10 cellular contexts compared by ENCODE assay signal in the genomic region with DNA sequence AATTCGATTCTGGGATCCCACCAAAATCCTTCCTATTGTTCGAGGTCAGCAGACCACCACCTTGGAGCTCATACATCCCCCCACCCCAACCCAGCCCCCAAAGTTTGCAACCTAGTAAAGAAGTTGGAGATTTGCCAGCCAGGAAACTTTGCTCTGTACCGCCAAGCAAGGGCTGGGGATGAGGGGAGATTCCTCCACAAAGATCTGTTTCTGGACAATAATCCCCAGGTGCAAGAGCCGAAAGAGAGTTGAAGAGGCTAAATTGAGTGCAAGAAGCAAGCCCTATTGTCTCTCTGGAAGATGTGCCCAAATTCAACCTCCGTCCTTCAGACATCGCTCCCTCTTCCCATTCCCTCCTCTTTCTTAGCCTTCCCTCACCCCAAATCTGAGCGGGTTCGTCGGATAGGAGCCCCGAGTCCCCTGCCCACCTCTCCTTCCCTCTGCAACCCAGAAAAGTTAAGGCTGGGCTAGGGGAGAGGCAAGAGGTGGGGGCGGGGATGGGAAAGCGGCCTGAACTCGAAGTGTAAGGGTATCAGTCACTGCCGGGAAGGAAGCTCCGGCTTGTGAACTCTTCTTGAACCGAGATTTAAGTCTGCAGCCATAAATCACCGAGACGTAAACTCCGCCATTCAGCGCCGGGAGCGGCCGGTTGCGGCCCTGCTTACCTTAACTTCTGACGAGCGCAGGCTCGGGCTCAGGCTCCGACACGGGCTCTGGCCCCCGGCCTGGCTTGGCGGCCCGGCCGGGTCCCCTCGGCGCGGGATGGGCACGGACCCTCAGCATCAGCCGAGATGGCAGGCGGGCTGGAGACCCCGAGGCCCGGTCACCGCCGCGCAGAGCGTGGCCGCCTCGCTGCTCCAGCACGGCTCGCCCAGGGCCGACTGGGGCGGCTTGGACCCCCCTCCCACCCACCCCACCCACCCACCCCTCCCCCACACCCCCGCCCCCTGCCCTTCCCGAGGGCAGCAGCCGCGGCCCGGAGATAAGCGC. TPM values are rescaled to one million over a fixed set of nuclear protein-coding genes. Genes with fewer than 3 reads are reported as not detected.
DNase-seq lines count a peak whose midpoint lies in the region; ATAC-seq, FAIRE-seq and TF ChIP-seq lines count a peak whose summit lies in the region.
"Had no signal": no experiment of that assay in that cellular context is flagged by ENCODE, and none has a peak within 500 bp of the region (broad histone marks: within the 10 kb centered on the region; RNA-seq: fewer than 3 reads in every experiment).

No MANE protein-coding gene starts in this region.

- WGBS in K562 (ENCODE audit: insufficient coverage, low coverage, missing lambda C conversion rate): 16% methylated on average over 37 of the region's 57 CpGs
- WGBS in spleen, 5 donors: 57 to 81% (median 64%) methylated on average over 29 to 57 of the region's 57 CpGs

- H3K4me1 ChIP-seq in HUES6 (ENCODE audit: control insufficient read depth, insufficient read depth, low read length) (peaks cover 21% of the 10 kb centered on the region; the same call in 1 of the 2 replicates), K562 (replicated peaks in 1 of 2; ENCODE audit: control insufficient read depth in 2 of 2, insufficient read depth in 2 of 2, low read length in 2 of 2) (peaks cover 0 to 25% of the 10 kb centered on the region in 2 experiments; a peak in 2 of 5 replicates), spleen (peaks cover 0 to 61% (median 28%) of the 10 kb centered on the region in 6 donors), Karpas-422 (ENCODE audit: low read length) (no peaks in the 10 kb centered on the region)

- FAIRE-seq in K562 (lab: Jason Lieb, UNC): peak; percentile 35

- H3K9ac ChIP-seq in HUES6 (ENCODE audit: low read length) (peak overlapping the region; percentile 43), K562 (ENCODE audit: insufficient read depth in 1 of 2, low read depth in 2 of 2, low read length in 2 of 2) (no peak overlapping the region), Karpas-422 (ENCODE audit: low read length) (no peak overlapping the region)

- H3K27ac ChIP-seq in HUES6 (ENCODE audit: low read depth, low read length) (no peak overlapping the region), K562 (ENCODE audit: extremely low read depth, low read depth, low read length) (no peak overlapping the region), spleen (peak overlapping the region; percentile 42 to 90 (median 86)), Karpas-422 (ENCODE audit: low read length) (no peak overlapping the region)

- ATAC-seq in K562 (peak; percentile 92), HG03571 (IDR thresholded peaks at IDR 0.05; ENCODE audit: unreplicated experiment) (no peak), HG03342 (IDR thresholded peaks at IDR 0.05; ENCODE audit: unreplicated experiment) (no peak)

- no TSS peak for BruUV-seq in K562 (replicated peaks; lab: Mats Ljungman, UMichigan)

- no peaks in the 10 kb centered on the region for H3K36me3 ChIP-seq in HUES6 (ENCODE audit: control insufficient read depth, insufficient read depth, low read length)
- no peaks in the 10 kb centered on the region for H3K36me3 ChIP-seq in K562 (ENCODE audit: control insufficient read depth, insufficient read depth, low read length)
- H3K36me3 ChIP-seq in spleen: no peaks in the 10 kb centered on the region
- no peaks in the 10 kb centered on the region; the same call in 1 of the 2 replicates for H3K36me3 ChIP-seq in Karpas-422 (ENCODE audit: insufficient read depth, low read length)

- CTCF ChIA-PET in K562 (lab: Yijun Ruan, JAX; ENCODE audit: low intra/inter-chr PET ratio): no interaction called here

- H4K20me1 ChIP-seq in K562 (replicated peaks; ENCODE audit: control insufficient read depth, insufficient read depth, low read length): 0 out of 2 replicates have a peak, but pooled peaks cover 6% of the 10 kb centered on the region
- no peaks in the 10 kb centered on the region for H4K20me1 ChIP-seq in Karpas-422 (ENCODE audit: insufficient read depth, low read depth, low read length)

- H2AFZ ChIP-seq in K562 (ENCODE audit: low read depth, low read length) (no peak overlapping the region), Karpas-422 (ENCODE audit: low read length) (no peak overlapping the region)

- peak overlapping the region; percentile 54 for H3K4me3 ChIP-seq in HUES6 (ENCODE audit: low read depth, low read length)
- no peak overlapping the region for H3K4me3 ChIP-seq in K562
- peak overlapping the region; percentile 33 to 71 (median 42) for H3K4me3 ChIP-seq in spleen
- no peak overlapping the region for H3K4me3 ChIP-seq in Karpas-422 (ENCODE audit: low read length)

- no peaks in the 10 kb centered on the region for H3K79me2 ChIP-seq in K562 (ENCODE audit: control insufficient read depth, insufficient read depth, low read length)
- no peaks in the 10 kb centered on the region for H3K79me2 ChIP-seq in Karpas-422 (ENCODE audit: low read length)

- peaks cover 98% of the 10 kb centered on the region for H3K27me3 ChIP-seq in HUES6 (ENCODE audit: control insufficient read depth, insufficient read depth, low read length)
- peaks cover 47 to 68% of the 10 kb centered on the region in 2 experiments for H3K27me3 ChIP-seq in K562 (ENCODE audit: control insufficient read depth in 2 of 2, insufficient read depth in 2 of 2, low read length in 2 of 2)
- no peaks in the 10 kb centered on the region for H3K27me3 ChIP-seq in spleen (replicated peaks in 1 of 7)
- H3K27me3 ChIP-seq in Karpas-422 (ENCODE audit: low read length): no peaks in the 10 kb centered on the region

- no peak for TF ChIP-seq CTCF in K562 (IDR thresholded peaks at IDR 0.05 in 2 of 3, conservative IDR thresholded peaks at IDR 0.05 in 1 of 3; ENCODE audit: insufficient read depth in 2 of 3, low read depth in 1 of 3, low read length in 3 of 3)
- no peak for TF ChIP-seq CTCF in spleen (IDR thresholded peaks at IDR 0.05 in 8 of 11, conservative IDR thresholded peaks at IDR 0.05 in 3 of 11)

- DNase-seq in K562 (ENCODE audit: extremely low read depth in 1 of 4, low spot score in 3 of 4) (peak in 2 of 4 experiments; percentile 59 to 63), kidney tubule cell (ENCODE audit: low spot score) (peak; percentile 83), spleen (no peak), KG1 (lab: John Stamatoyannopoulos, UW) (no peak), Karpas-422 (no peak)

- POLR2A ChIA-PET in K562 (lab: Yijun Ruan, JAX): no interaction called here

- intact Hi-C loops in K562 (cut with micrococcal nuclease) (no loop called here), spleen (cut with DNase I; ENCODE audit: low total_unique reads) (loop anchor here (10.0 kb wide), 1 partner anchor 358 kb away; no protein-coding TSS in a partner anchor)

- 0 out of 2 replicates have a peak, but pooled peaks have one; percentile 10 for TF ChIP-seq EP300 in K562 (IDR thresholded peaks at IDR 0.05; ENCODE audit: low read length)

- H3K9me1 ChIP-seq in K562 (ENCODE audit: control insufficient read depth, insufficient read depth, low read length): no peaks in the 10 kb centered on the region

- in situ Hi-C loops in K562 (cut with MboI): no loop called here

- H3K4me2 ChIP-seq in K562 (ENCODE audit: insufficient read depth, low read length): no peak overlapping the region
- H3K4me2 ChIP-seq in Karpas-422 (ENCODE audit: low read depth, low read length, poor library complexity, severe bottlenecking): no peak overlapping the region

- H3K9me2 ChIP-seq in Karpas-422 (replicated peaks; ENCODE audit: insufficient read depth, low read length): no peaks in the 10 kb centered on the region

- TF ChIP-seq POLR2A in K562 (conservative IDR thresholded peaks at IDR 0.05) (no peak), spleen (IDR thresholded peaks at IDR 0.05) (no peak)

- TF ChIP-seq RAD21 in K562 (CRISPR knock-in tag; conservative IDR thresholded peaks at IDR 0.05 in 1 of 2, IDR thresholded peaks at IDR 0.05 in 1 of 2): no peak

- H3K9me3 ChIP-seq in HUES6 (ENCODE audit: control insufficient read depth, insufficient read depth, low read depth, low read length) (no peaks in the 10 kb centered on the region), K562 (replicated peaks; ENCODE audit: control insufficient read depth, insufficient read depth, low read depth, low read length) (no peaks in the 10 kb centered on the region), spleen (no peaks in the 10 kb centered on the region), Karpas-422 (ENCODE audit: low read length) (no peaks in the 10 kb centered on the region)

RNA-seq across cellular contexts. Expression of gene HOXA2, which starts 10.8 kb away (rescaled TPM):
- total RNA-seq in K562 (2011; cell fraction: chromatin; rRNA removed; ENCODE audit: low replicate concordance): not detected in 2 replicates
- total RNA-seq in K562 (2011; cell fraction: nucleolus; rRNA removed): not detected in 2 replicates
- not detected in 2 replicates for total RNA-seq in K562 (2011; cell fraction: nucleoplasm; rRNA removed)
- not detected in 2 replicates for total RNA-seq in K562 (2014; rRNA removed)
- not detected in 2 replicates for total RNA-seq in K562 (2014; rRNA removed; fragmentation: Illumina TruSeq; extraction: Trizol)
- not detected in 2 replicates for total RNA-seq in K562 (2015; rRNA removed; fragmentation: Illumina TruSeq; extraction: Trizol)
- not detected in 2 replicates for total RNA-seq in K562 (2021)
- 0.04 TPM in 1 of 2 replicates, not detected in the other for polyA plus RNA-seq in K562 (2011; rRNA removed)
- not detected in 2 replicates for polyA plus RNA-seq in K562 (2011; cell fraction: cytosol; rRNA removed)
- 0.37 TPM in 1 of 2 replicates, not detected in the other for polyA plus RNA-seq in K562 (2011; cell fraction: nucleus; rRNA removed)
- polyA plus RNA-seq in K562 (2012): not detected in 2 replicates
- not detected in 2 replicates for polyA plus RNA-seq in K562 (2014; fragmentation: Illumina TruSeq; extraction: Trizol)
- not detected for polyA plus RNA-seq in K562 (2014; fragmentation: Nextera tagmentation; extraction: Ambion mirVana)
- not detected in 2 replicates for polyA plus RNA-seq in K562 (2014; rRNA removed)
- not detected in 2 replicates for polyA minus RNA-seq in K562 (2011; rRNA and poly(A)+ RNA removed)
- not detected in 2 replicates for polyA minus RNA-seq in K562 (2011; cell fraction: cytosol; rRNA and poly(A)+ RNA removed)
- not detected in 2 replicates for polyA minus RNA-seq in K562 (2011; cell fraction: nucleus; rRNA and poly(A)+ RNA removed)
- total RNA-seq in spleen: 1 to 10 TPM in 4 of 7 donors, under 1 TPM in 3; 0.70 to 2.8 (median 1.3) TPM
- polyA plus RNA-seq in spleen: under 1 TPM; 0.41 to 0.83 (median 0.55) TPM
- 0.41 and 0.47 TPM in 2 replicates for total RNA-seq in Karpas-422 (2014; rRNA removed; shearing (Covaris generic); ENCODE audit: low replicate concordance)
- total RNA-seq: activated CD8-positive, alpha-beta memory T cell treated with anti-CD3 and anti-CD28 coated beads for 36 hours; temporal lobe had no signal

RNA-seq across cellular contexts. Expression of gene HOXA4, which starts 17.3 kb away (rescaled TPM):
- total RNA-seq in K562 (2011; cell fraction: chromatin; rRNA removed; ENCODE audit: low replicate concordance): not detected in 2 replicates
- not detected in 2 replicates for total RNA-seq in K562 (2011; cell fraction: nucleolus; rRNA removed)
- not detected in 2 replicates for total RNA-seq in K562 (2011; cell fraction: nucleoplasm; rRNA removed)
- total RNA-seq in K562 (2014; rRNA removed) (not detected in 2 replicates), K562 (2014; rRNA removed; fragmentation: Illumina TruSeq; extraction: Trizol) (not detected in 2 replicates), K562 (2015; rRNA removed; fragmentation: Illumina TruSeq; extraction: Trizol) (not detected in 2 replicates), K562 (2021) (not detected in 2 replicates), spleen (10 to 100 TPM in 1 of 7 donors, 1 to 10 TPM in 6; 2.7 to 10.8 (median 4.6) TPM)
- polyA plus RNA-seq in K562 (2011; rRNA removed) (not detected in 2 replicates), K562 (2014; fragmentation: Illumina TruSeq; extraction: Trizol) (not detected in 2 replicates), K562 (2014; fragmentation: Nextera tagmentation; extraction: Ambion mirVana) (not detected), K562 (2014; rRNA removed) (not detected in 2 replicates), spleen (1 to 10 TPM; 2.1 to 5.9 (median 3.6) TPM)
- polyA plus RNA-seq in K562 (2011; cell fraction: cytosol; rRNA removed): not detected in 2 replicates
- polyA plus RNA-seq in K562 (2011; cell fraction: nucleus; rRNA removed): 0.14 TPM in 1 of 2 replicates, not detected in the other
- not detected in 2 replicates for polyA plus RNA-seq in K562 (2012)
- polyA minus RNA-seq in K562 (2011; rRNA and poly(A)+ RNA removed): not detected in 2 replicates
- polyA minus RNA-seq in K562 (2011; cell fraction: cytosol; rRNA and poly(A)+ RNA removed): not detected in 2 replicates
- polyA minus RNA-seq in K562 (2011; cell fraction: nucleus; rRNA and poly(A)+ RNA removed): not detected in 2 replicates
- 0.79 TPM in 1 of 2 replicates, not detected in the other for total RNA-seq in Karpas-422 (2014; rRNA removed; shearing (Covaris generic); ENCODE audit: low replicate concordance)
- total RNA-seq: temporal lobe had no signal

RNA-seq across cellular contexts. Expression of gene HOXA1, which starts 17.5 kb away (rescaled TPM):
- 0.16 TPM in 1 of 2 replicates, not detected in the other for total RNA-seq in K562 (2011; cell fraction: chromatin; rRNA removed; ENCODE audit: low replicate concordance)
- total RNA-seq in K562 (2011; cell fraction: nucleolus; rRNA removed): 0.13 TPM in 1 of 2 replicates, not detected in the other
- total RNA-seq in K562 (2011; cell fraction: nucleoplasm; rRNA removed): not detected in 2 replicates
- total RNA-seq in K562 (2014; rRNA removed): 0.09 TPM in 1 of 2 replicates, not detected in the other
- total RNA-seq in K562 (2014; rRNA removed; fragmentation: Illumina TruSeq; extraction: Trizol): not detected in 2 replicates
- total RNA-seq in K562 (2015; rRNA removed; fragmentation: Illumina TruSeq; extraction: Trizol): not detected in 2 replicates
- total RNA-seq in K562 (2021): not detected in 2 replicates
- 0.63 TPM in 1 of 2 replicates, not detected in the other for polyA plus RNA-seq in K562 (2011; rRNA removed)
- polyA plus RNA-seq in K562 (2011; cell fraction: cytosol; rRNA removed): 0.79 TPM in 1 of 2 replicates, not detected in the other
- 1.3 TPM in 1 of 2 replicates, not detected in the other for polyA plus RNA-seq in K562 (2011; cell fraction: nucleus; rRNA removed)
- polyA plus RNA-seq in K562 (2012): not detected in 2 replicates
- polyA plus RNA-seq in K562 (2014; fragmentation: Illumina TruSeq; extraction: Trizol): 0.07 TPM in 1 of 2 replicates, not detected in the other
- under 1 TPM in 1 of 2 experiments, not detected in 1; 0.03 TPM for polyA plus RNA-seq in K562 (2014; fragmentation: Nextera tagmentation; extraction: Ambion mirVana)
- 0.09 TPM in 1 of 2 replicates, not detected in the other for polyA plus RNA-seq in K562 (2014; rRNA removed)
- 0.56 TPM in 1 of 2 replicates, not detected in the other for polyA minus RNA-seq in K562 (2011; rRNA and poly(A)+ RNA removed)
- polyA minus RNA-seq in K562 (2011; cell fraction: cytosol; rRNA and poly(A)+ RNA removed): 0.57 TPM in 1 of 2 replicates, not detected in the other
- polyA minus RNA-seq in K562 (2011; cell fraction: nucleus; rRNA and poly(A)+ RNA removed): 0.54 TPM in 1 of 2 replicates, not detected in the other
- total RNA-seq in spleen: 1 to 10 TPM; 1.1 to 4.1 (median 1.7) TPM
- 1 to 10 TPM in 1 of 3 donors, under 1 TPM in 2; 0.33 to 1.3 (median 0.82) TPM for polyA plus RNA-seq in spleen
- 4.1 and 4.4 TPM in 2 replicates for total RNA-seq in Karpas-422 (2014; rRNA removed; shearing (Covaris generic); ENCODE audit: low replicate concordance)
- total RNA-seq: temporal lobe had no signal

RNA-seq across cellular contexts. Expression of gene HOXA5, which starts 30.2 kb away (rescaled TPM):
- not detected in 2 replicates for total RNA-seq in K562 (2011; cell fraction: chromatin; rRNA removed; ENCODE audit: low replicate concordance)
- total RNA-seq in K562 (2011; cell fraction: nucleolus; rRNA removed): not detected in 2 replicates
- total RNA-seq in K562 (2011; cell fraction: nucleoplasm; rRNA removed): not detected in 2 replicates
- total RNA-seq in K562 (2014; rRNA removed): not detected in 2 replicates
- not detected in 2 replicates for total RNA-seq in K562 (2014; rRNA removed; fragmentation: Illumina TruSeq; extraction: Trizol)
- not detected in 2 replicates for total RNA-seq in K562 (2015; rRNA removed; fragmentation: Illumina TruSeq; extraction: Trizol)
- total RNA-seq in K562 (2021): not detected in 2 replicates
- polyA plus RNA-seq in K562 (2011; rRNA removed): 0.13 TPM in 1 of 2 replicates, not detected in the other
- polyA plus RNA-seq in K562 (2011; cell fraction: cytosol; rRNA removed): 0.10 TPM in 1 of 2 replicates, not detected in the other
- 0.30 TPM in 1 of 2 replicates, not detected in the other for polyA plus RNA-seq in K562 (2011; cell fraction: nucleus; rRNA removed)
- polyA plus RNA-seq in K562 (2012): not detected in 2 replicates
- not detected in 2 replicates for polyA plus RNA-seq in K562 (2014; fragmentation: Illumina TruSeq; extraction: Trizol)
- not detected for polyA plus RNA-seq in K562 (2014; fragmentation: Nextera tagmentation; extraction: Ambion mirVana)
- polyA plus RNA-seq in K562 (2014; rRNA removed): not detected in 2 replicates
- not detected in 2 replicates for polyA minus RNA-seq in K562 (2011; rRNA and poly(A)+ RNA removed)
- polyA minus RNA-seq in K562 (2011; cell fraction: cytosol; rRNA and poly(A)+ RNA removed): not detected in 2 replicates
- polyA minus RNA-seq in K562 (2011; cell fraction: nucleus; rRNA and poly(A)+ RNA removed): not detected in 2 replicates
- total RNA-seq in spleen: 1 to 10 TPM; 3.0 to 9.3 (median 6.9) TPM
- polyA plus RNA-seq in spleen: 1 to 10 TPM; 1.6 to 2.3 (median 2.2) TPM
- total RNA-seq in Karpas-422 (2014; rRNA removed; shearing (Covaris generic); ENCODE audit: low replicate concordance): 3.6 and 4.1 TPM in 2 replicates
- total RNA-seq: activated CD8-positive, alpha-beta memory T cell treated with anti-CD3 and anti-CD28 coated beads for 36 hours; temporal lobe had no signal

RNA-seq across cellular contexts. Expression of gene HOXA6, which starts 34.3 kb away (rescaled TPM):
- not detected in 2 replicates for total RNA-seq in K562 (2011; cell fraction: chromatin; rRNA removed; ENCODE audit: low replicate concordance)
- not detected in 2 replicates for total RNA-seq in K562 (2011; cell fraction: nucleolus; rRNA removed)
- not detected in 2 replicates for total RNA-seq in K562 (2011; cell fraction: nucleoplasm; rRNA removed)
- not detected in 2 replicates for total RNA-seq in K562 (2014; rRNA removed)
- not detected in 2 replicates for total RNA-seq in K562 (2014; rRNA removed; fragmentation: Illumina TruSeq; extraction: Trizol)
- total RNA-seq in K562 (2015; rRNA removed; fragmentation: Illumina TruSeq; extraction: Trizol): not detected in 2 replicates
- total RNA-seq in K562 (2021): not detected in 2 replicates
- not detected in 2 replicates for polyA plus RNA-seq in K562 (2011; rRNA removed)
- polyA plus RNA-seq in K562 (2011; cell fraction: cytosol; rRNA removed): not detected in 2 replicates
- 0.13 TPM in 1 of 2 replicates, not detected in the other for polyA plus RNA-seq in K562 (2011; cell fraction: nucleus; rRNA removed)
- polyA plus RNA-seq in K562 (2012): not detected in 2 replicates
- not detected in 2 replicates for polyA plus RNA-seq in K562 (2014; fragmentation: Illumina TruSeq; extraction: Trizol)
- polyA plus RNA-seq in K562 (2014; fragmentation: Nextera tagmentation; extraction: Ambion mirVana): not detected
- not detected in 2 replicates for polyA plus RNA-seq in K562 (2014; rRNA removed)
- polyA minus RNA-seq in K562 (2011; rRNA and poly(A)+ RNA removed): not detected in 2 replicates
- not detected in 2 replicates for polyA minus RNA-seq in K562 (2011; cell fraction: cytosol; rRNA and poly(A)+ RNA removed)
- not detected in 2 replicates for polyA minus RNA-seq in K562 (2011; cell fraction: nucleus; rRNA and poly(A)+ RNA removed)
- total RNA-seq in spleen: 1 to 10 TPM in 5 of 7 donors, under 1 TPM in 2; 0.38 to 2.0 (median 1.4) TPM
- polyA plus RNA-seq in spleen: under 1 TPM in 1 of 3 donors, not detected in 2; 0.26 TPM
- 3.4 and 8.4 TPM in 2 replicates for total RNA-seq in Karpas-422 (2014; rRNA removed; shearing (Covaris generic); ENCODE audit: low replicate concordance)
- total RNA-seq: activated CD8-positive, alpha-beta memory T cell treated with anti-CD3 and anti-CD28 coated beads for 36 hours; temporal lobe had no signal

Comparison
In these comparisons a context has a peak if more than half of its experiments do, and no peak if none do; other contexts are left out.
1. H3K27ac ChIP-seq: peak in spleen (8 of 8); none in HUES6 (single experiment), K562 (single experiment) and Karpas-422 (single experiment).
2. H3K4me3 ChIP-seq: peak in HUES6 (single experiment) and spleen (8 of 8); none in K562 (single experiment) and Karpas-422 (single experiment).